Comparison of ENCODE assay signal across 8 cellular contexts in the genomic region with DNA sequence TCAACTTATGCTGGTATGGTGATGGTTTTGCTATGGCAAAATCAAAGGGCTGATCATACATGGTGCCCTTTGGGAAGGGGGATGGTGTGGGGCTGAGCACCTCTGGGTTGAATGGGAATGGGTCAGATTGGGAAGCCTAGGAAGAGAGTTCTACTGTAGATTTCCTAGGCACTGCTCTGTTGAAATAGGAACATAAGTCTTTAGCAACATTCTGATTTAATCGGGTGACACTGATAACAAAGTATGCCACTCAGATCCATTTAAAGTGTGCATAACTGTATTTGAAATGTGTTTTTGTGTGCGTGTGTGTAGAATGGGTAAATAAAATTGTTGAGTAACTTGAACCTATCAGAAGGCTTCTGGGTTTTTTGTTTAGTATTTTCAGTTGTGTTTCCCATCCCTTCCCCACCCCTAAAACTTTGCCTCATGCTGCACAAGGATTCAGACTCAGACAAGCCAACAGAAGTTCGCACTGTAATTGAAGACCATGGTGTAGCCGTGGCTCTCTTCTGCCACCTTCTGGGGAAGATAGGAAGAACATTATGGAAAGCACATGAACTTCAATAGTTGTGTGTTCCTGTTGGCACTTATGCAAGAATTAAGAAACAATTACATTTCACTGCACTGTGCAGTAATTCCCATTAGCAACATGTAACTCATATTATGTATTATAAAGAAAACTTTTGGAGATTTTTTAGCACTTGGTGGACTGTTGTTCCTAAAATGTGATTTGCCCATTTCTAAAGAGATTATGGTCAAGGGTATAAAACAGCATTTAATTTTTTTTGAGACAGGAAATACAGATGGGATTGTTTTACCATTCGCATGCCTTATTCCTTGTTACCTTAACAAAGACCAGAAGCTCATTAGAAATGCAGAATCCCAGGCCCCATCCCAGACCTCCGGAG. TPM values are rescaled to one million over a fixed set of nuclear protein-coding genes. Genes with fewer than 3 reads are reported as not detected.
DNase-seq lines count a peak whose midpoint lies in the region; ATAC-seq and TF ChIP-seq lines count a peak whose summit lies in the region.

No MANE protein-coding gene starts in this region.

- no peaks in the 10 kb centered on the region for H3K36me3 Mint-ChIP-seq in activated naive CD8-positive, alpha-beta T cell treated with anti-CD3 and anti-CD28 coated beads, Interleukin-2, amount 50 U/mL, for 24 hours (ENCODE audit: low read depth)

- H3K4me3 ChIP-seq in BE2C (ENCODE audit: low read depth, low read length) = no peak overlapping the region

- no peaks in the 10 kb centered on the region for H3K9me3 ChIP-seq in BE2C

- peak; percentile 58 for ATAC-seq in GM19463 (IDR thresholded peaks at IDR 0.05; ENCODE audit: unreplicated experiment)
- ATAC-seq in activated naive CD8-positive, alpha-beta T cell treated with anti-CD3 and anti-CD28 coated beads, Interleukin-2, amount 50 U/mL, for 24 hours = peak; percentile 72
- peak; percentile 84 for ATAC-seq in Right ventricle myocardium superior (ENCODE audit: poor library complexity)
- no peak for ATAC-seq in HG02885 (IDR thresholded peaks at IDR 0.05; ENCODE audit: poor library complexity, unreplicated experiment)

- no peaks in the 10 kb centered on the region for H3K9me3 Mint-ChIP-seq in activated naive CD8-positive, alpha-beta T cell treated with anti-CD3 and anti-CD28 coated beads, Interleukin-2, amount 50 U/mL, for 24 hours

- no peak overlapping the region for H3K27ac Mint-ChIP-seq in activated naive CD8-positive, alpha-beta T cell treated with anti-CD3 and anti-CD28 coated beads, Interleukin-2, amount 50 U/mL, for 24 hours

- peaks cover 58% of the 10 kb centered on the region for H3K27me3 ChIP-seq in BE2C

- intact Hi-C loops in Right ventricle myocardium superior (cut with DNase I) = no loop called here

- H3K36me3 ChIP-seq in BE2C = no peaks in the 10 kb centered on the region

- no peak overlapping the region for H3K4me3 Mint-ChIP-seq in activated naive CD8-positive, alpha-beta T cell treated with anti-CD3 and anti-CD28 coated beads, Interleukin-2, amount 50 U/mL, for 24 hours

- DNase-seq in BE2C (peak; percentile 59), NCI-H128 (lab: John Stamatoyannopoulos, UW; ENCODE audit: unreplicated experiment) (peak; percentile 87), SW480 (ENCODE audit: low spot score) (peak; percentile 63), Right ventricle myocardium superior (no peak), putamen (ENCODE audit: low spot score) (peak; percentile 76)
- peak; percentile 58 for DNase-seq in activated naive CD8-positive, alpha-beta T cell treated with anti-CD3 and anti-CD28 coated beads, Interleukin-2, amount 50 U/mL, for 24 hours

- peak; percentile 97 for TF ChIP-seq CTCF in BE2C (IDR thresholded peaks at IDR 0.05; ENCODE audit: low read depth, low read length)

- H3K4me1 ChIP-seq in BE2C = no peaks in the 10 kb centered on the region

- no peaks in the 10 kb centered on the region for H3K4me1 Mint-ChIP-seq in activated naive CD8-positive, alpha-beta T cell treated with anti-CD3 and anti-CD28 coated beads, Interleukin-2, amount 50 U/mL, for 24 hours

- H3K27me3 Mint-ChIP-seq in activated naive CD8-positive, alpha-beta T cell treated with anti-CD3 and anti-CD28 coated beads, Interleukin-2, amount 50 U/mL, for 24 hours = no peaks in the 10 kb centered on the region

RNA-seq across cellular contexts. Expression of gene C4BPB, which starts 10.9 kb away (rescaled TPM):
- not detected for polyA plus RNA-seq in BE2C (2012; ENCODE audit: insufficient read depth, insufficient read length, low read depth)
- 0.46 TPM for total RNA-seq in Right ventricle myocardium superior

RNA-seq across cellular contexts. Expression of gene PFKFB2, which starts 24.6 kb away (rescaled TPM):
- polyA plus RNA-seq in BE2C (2012; ENCODE audit: insufficient read depth, insufficient read length, low read depth) = 2.6 TPM
- total RNA-seq in Right ventricle myocardium superior = 77.9 TPM

RNA-seq across cellular contexts. Expression of gene C4BPA, which starts 26.3 kb away (rescaled TPM):
- polyA plus RNA-seq in BE2C (2012; ENCODE audit: insufficient read depth, insufficient read length, low read depth) = not detected
- total RNA-seq in Right ventricle myocardium superior = 0.08 TPM

RNA-seq across cellular contexts. Expression of gene YOD1, which starts 26.7 kb away (rescaled TPM):
- 5.1 TPM for polyA plus RNA-seq in BE2C (2012; ENCODE audit: insufficient read depth, insufficient read length, low read depth)
- total RNA-seq in Right ventricle myocardium superior = 4.0 TPM

RNA-seq across cellular contexts. Expression of gene C1orf116, which starts 45.2 kb away (rescaled TPM):
- polyA plus RNA-seq in BE2C (2012; ENCODE audit: insufficient read depth, insufficient read length, low read depth) = not detected
- total RNA-seq in Right ventricle myocardium superior = 0.81 TPM
